Comparison of ENCODE assay signal across 21 cellular contexts in the genomic region with DNA sequence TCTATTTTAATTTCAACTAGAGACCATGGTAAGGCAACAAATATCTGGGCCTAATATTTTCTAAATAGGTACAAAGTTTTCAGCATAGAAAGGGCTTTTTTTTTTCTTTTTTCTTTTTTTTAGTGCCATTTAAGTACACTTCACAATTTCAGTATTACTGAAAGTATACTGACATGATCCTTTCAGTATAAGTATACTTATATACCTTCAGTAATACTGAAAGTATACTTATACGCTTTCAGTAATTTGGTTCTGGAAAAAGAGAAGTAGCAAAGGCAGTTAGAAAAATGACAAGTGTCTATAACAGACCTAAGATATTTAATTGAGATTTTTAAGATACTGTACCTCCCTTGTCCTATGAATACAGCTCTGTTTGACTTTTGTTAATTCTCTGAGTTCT.
DNase-seq lines count a peak whose midpoint lies in the region; ATAC-seq, FAIRE-seq and TF ChIP-seq lines count a peak whose summit lies in the region.
"Had no signal": no experiment of that assay in that cellular context is flagged by ENCODE, and none has a peak within 500 bp of the region (broad histone marks: within the 10 kb centered on the region; RNA-seq: fewer than 3 reads in every experiment).

No MANE protein-coding gene starts in this region.

- no peak for FAIRE-seq in GM12878 (lab: Jason Lieb, UNC)
- FAIRE-seq in urothelium cell line (lab: Jason Lieb, UNC), result no peak
- FAIRE-seq: A549, D721Med, G401.6, GM12892, GM18507, GM19239 had no signal

- SMC1A ChIA-PET in GM12878 (lab: Charles Lee; ENCODE audit: uncharacterized antibody, unreplicated experiment), result interaction anchor here (0.9 to 1.0 kb wide), 2 partner anchors 11 to 28 kb away, joined by 3 read pairs; no protein-coding TSS in a partner anchor

- H3K4me3 ChIP-seq in GM12878, result no peak overlapping the region
- H3K4me3 ChIP-seq: A549; BLaER1 treated with 17β-estradiol and CSF1 and Interleukin-3, amounts not matched to agents 10 nM and 100 nM had no signal

- RAD21 ChIA-PET in GM12878 (lab: Charles Lee; ENCODE audit: unreplicated experiment), result interaction anchor here (1.6 kb wide), 1 partner anchor 645 kb away, joined by 5 read pairs; no protein-coding TSS in a partner anchor

- H3K27me3 ChIP-seq in GM12878 (replicated peaks in 1 of 2; ENCODE audit: control insufficient read depth in 2 of 2, insufficient read depth in 2 of 2, low read length in 1 of 2) (no peaks in the 10 kb centered on the region), foreskin keratinocyte (no peaks in the 10 kb centered on the region)
- H3K27me3 ChIP-seq: BLaER1 treated with 17β-estradiol and CSF1 and Interleukin-3, amounts not matched to agents 10 nM and 100 nM had no signal

- H2AFZ ChIP-seq in GM12878 (ENCODE audit: control insufficient read depth, low read depth, low read length), result no peak overlapping the region

- no peak overlapping the region for H3K27ac ChIP-seq in GM12878 (ENCODE audit: control insufficient read depth, insufficient read depth)
- H3K27ac ChIP-seq in foreskin keratinocyte, result no peak overlapping the region
- H3K27ac ChIP-seq: 22Rv1; A549; BLaER1 treated with 17β-estradiol and CSF1 and Interleukin-3, amounts not matched to agents 10 nM and 100 nM; C4-2B had no signal

- ATAC-seq in GM18868 (IDR thresholded peaks at IDR 0.05; ENCODE audit: unreplicated experiment) (peak; percentile 74), HG03520 (IDR thresholded peaks at IDR 0.05; ENCODE audit: unreplicated experiment) (peak; percentile 41), GM12878 (peak; percentile 57), foreskin keratinocyte (no peak)
- ATAC-seq: A549; CD8-positive, alpha-beta T cell had no signal

- TF ChIP-seq RAD21 in GM12878 (IDR thresholded peaks at IDR 0.05; ENCODE audit: insufficient read depth, low read depth, low read length), result no peak

- no peak for TF ChIP-seq EP300 in GM12878 (IDR thresholded peaks at IDR 0.05; ENCODE audit: borderline replicate concordance in 1 of 2, control insufficient read depth in 1 of 2, low read depth in 2 of 2, low read length in 2 of 2)

- in situ Hi-C loops in GM12878 (cut with MboI), result no loop called here

- BruUV-seq in GM12878 (replicated peaks; lab: Mats Ljungman, UMichigan), result no TSS peak

- intact Hi-C loops in GM12878 (cut with micrococcal nuclease; ENCODE audit: unreplicated experiment), result no loop called here

- H3K4me1 ChIP-seq in GM12878 (ENCODE audit: control insufficient read depth, insufficient read depth, low read length) (no peaks in the 10 kb centered on the region), foreskin keratinocyte (no peaks in the 10 kb centered on the region)
- H3K4me1 ChIP-seq: A549; BLaER1 treated with 17β-estradiol and CSF1 and Interleukin-3, amounts not matched to agents 10 nM and 100 nM; Caco-2 had no signal

- CTCF ChIA-PET in GM12878 (lab: Yijun Ruan, JAX), result interaction anchor here (0.7 to 0.8 kb wide), 2 partner anchors 11 to 237 kb away, joined by 3 to 4 read pairs; no protein-coding TSS in a partner anchor

- no peaks in the 10 kb centered on the region for H4K20me1 ChIP-seq in GM12878 (ENCODE audit: control insufficient read depth, insufficient read depth)
- H4K20me1 ChIP-seq: BLaER1 treated with 17β-estradiol and CSF1 and Interleukin-3, amounts not matched to agents 10 nM and 100 nM had no signal

- no peaks in the 10 kb centered on the region for H3K9me3 ChIP-seq in GM12878 (replicated peaks; ENCODE audit: control insufficient read depth, insufficient read depth, low read length)
- H3K9me3 ChIP-seq: A549; BLaER1 treated with 17β-estradiol and CSF1 and Interleukin-3, amounts not matched to agents 10 nM and 100 nM; Caco-2 had no signal

- 0% methylated on average over 1 of the region's 1 CpG for WGBS in GM12878 (ENCODE audit: insufficient coverage, insufficient replicate concordance, low lambda C conversion rate, missing lambda C conversion rate)

- DNase-seq in GM12878 (ENCODE audit: low read depth, low spot score) (no peak), urothelium cell line (ENCODE audit: low spot score) (no peak), foreskin keratinocyte (no peak)
- DNase-seq: AML-193; Caco-2; Calu3; CD4-positive, alpha-beta T cell; CD8-positive, alpha-beta T cell; DMS79 treated with DMSO at 0.1 percent for 48 hours; GF-D8 had no signal

- no peaks in the 10 kb centered on the region for H3K36me3 ChIP-seq in GM12878 (ENCODE audit: control insufficient read depth in 2 of 2, insufficient read depth in 2 of 2, low read length in 1 of 2)

- no peaks in the 10 kb centered on the region for H3K79me2 ChIP-seq in GM12878 (ENCODE audit: control insufficient read depth, insufficient read depth, low read length)

- POLR2A ChIA-PET in GM12878 (lab: Charles Lee), result no interaction called here

- TF ChIP-seq CTCF in GM12878 (IDR thresholded peaks at IDR 0.05 in 2 of 3, conservative IDR thresholded peaks at IDR 0.05 in 1 of 3; ENCODE audit: control insufficient read depth in 2 of 3, extremely low read depth in 1 of 3, insufficient read depth in 1 of 3, low read depth in 3 of 3, low read length in 3 of 3), result no peak
- no peak for TF ChIP-seq CTCF in foreskin keratinocyte (conservative IDR thresholded peaks at IDR 0.05)

- H3K9ac ChIP-seq in GM12878 (ENCODE audit: control insufficient read depth, insufficient read depth, low read length), result no peak overlapping the region
- H3K9ac ChIP-seq: BLaER1 treated with 17β-estradiol and CSF1 and Interleukin-3, amounts not matched to agents 10 nM and 100 nM had no signal

- no peak overlapping the region for H3K4me2 ChIP-seq in GM12878 (ENCODE audit: control insufficient read depth, insufficient read depth)
- H3K4me2 ChIP-seq: A549; BLaER1 treated with 17β-estradiol and CSF1 and Interleukin-3, amounts not matched to agents 10 nM and 100 nM had no signal

- no peak for TF ChIP-seq POLR2A in GM12878 (IDR thresholded peaks at IDR 0.05; ENCODE audit: low read depth, low read length)

TF ChIP-seq in GM12878, 131 proteins besides CTCF, POLR2A, EP300 and RAD21:
- TF ChIP-seq, protein P1, sequence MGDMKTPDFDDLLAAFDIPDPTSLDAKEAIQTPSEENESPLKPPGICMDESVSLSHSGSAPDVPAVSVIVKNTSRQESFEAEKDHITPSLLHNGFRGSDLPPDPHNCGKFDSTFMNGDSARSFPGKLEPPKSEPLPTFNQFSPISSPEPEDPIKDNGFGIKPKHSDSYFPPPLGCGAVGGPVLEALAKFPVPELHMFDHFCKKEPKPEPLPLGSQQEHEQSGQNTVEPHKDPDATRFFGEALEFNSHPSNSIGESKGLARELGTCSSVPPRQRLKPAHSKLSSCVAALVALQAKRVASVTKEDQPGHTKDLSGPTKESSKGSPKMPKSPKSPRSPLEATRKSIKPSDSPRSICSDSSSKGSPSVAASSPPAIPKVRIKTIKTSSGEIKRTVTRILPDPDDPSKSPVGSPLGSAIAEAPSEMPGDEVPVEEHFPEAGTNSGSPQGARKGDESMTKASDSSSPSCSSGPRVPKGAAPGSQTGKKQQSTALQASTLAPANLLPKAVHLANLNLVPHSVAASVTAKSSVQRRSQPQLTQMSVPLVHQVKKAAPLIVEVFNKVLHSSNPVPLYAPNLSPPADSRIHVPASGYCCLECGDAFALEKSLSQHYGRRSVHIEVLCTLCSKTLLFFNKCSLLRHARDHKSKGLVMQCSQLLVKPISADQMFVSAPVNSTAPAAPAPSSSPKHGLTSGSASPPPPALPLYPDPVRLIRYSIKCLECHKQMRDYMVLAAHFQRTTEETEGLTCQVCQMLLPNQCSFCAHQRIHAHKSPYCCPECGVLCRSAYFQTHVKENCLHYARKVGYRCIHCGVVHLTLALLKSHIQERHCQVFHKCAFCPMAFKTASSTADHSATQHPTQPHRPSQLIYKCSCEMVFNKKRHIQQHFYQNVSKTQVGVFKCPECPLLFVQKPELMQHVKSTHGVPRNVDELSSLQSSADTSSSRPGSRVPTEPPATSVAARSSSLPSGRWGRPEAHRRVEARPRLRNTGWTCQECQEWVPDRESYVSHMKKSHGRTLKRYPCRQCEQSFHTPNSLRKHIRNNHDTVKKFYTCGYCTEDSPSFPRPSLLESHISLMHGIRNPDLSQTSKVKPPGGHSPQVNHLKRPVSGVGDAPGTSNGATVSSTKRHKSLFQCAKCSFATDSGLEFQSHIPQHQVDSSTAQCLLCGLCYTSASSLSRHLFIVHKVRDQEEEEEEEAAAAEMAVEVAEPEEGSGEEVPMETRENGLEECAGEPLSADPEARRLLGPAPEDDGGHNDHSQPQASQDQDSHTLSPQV (IDR thresholded peaks at IDR 0.05), result no peak
